In the genomic region with DNA sequence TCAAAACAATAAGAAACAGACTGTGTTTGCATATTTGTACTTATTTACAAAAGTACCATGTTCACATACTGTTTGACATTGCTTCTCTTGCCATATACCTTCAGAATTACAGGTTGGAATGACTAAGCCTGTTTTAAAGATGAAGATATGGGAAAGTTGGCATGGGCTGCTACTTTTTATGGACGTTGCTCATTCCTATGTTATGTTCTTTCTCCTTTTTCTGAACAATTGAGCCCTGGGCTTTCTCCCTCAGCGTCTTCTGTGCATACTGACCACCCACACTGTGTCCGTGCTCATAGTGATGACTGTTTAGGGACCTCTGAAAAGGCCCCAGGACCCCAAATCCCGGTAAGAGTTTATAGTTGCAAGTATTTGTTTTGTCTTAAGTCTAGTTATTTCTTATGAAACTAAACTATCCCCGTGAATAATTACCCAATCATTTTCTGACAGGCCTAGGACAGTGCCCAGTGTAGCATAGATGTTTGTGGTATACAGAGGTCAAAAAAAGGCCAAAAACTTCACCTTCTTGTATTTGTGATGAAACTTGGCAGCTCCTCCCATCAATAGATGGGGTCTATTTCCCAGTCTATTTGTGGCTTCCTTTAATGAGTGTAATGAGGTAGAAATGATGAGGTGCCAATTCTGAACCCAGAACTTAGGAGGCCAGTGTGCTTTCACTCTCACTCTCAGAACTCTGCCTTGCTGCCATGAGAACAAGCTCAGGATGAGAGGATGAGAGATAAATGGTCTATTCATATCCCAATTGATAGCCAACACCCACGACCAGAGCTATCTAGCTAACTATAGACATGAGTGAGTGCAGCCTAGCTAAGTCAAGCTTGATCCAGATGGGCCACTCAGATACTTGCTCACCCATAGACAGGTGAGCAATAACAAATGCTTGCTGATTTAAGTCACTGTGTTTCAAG, we compare ENCODE assay signal across 20 cellular contexts. TPM values are rescaled to one million over a fixed set of nuclear protein-coding genes. Genes with fewer than 3 reads are reported as not detected.
DNase-seq lines count a peak whose midpoint lies in the region; ATAC-seq and TF ChIP-seq lines count a peak whose summit lies in the region.
"Had no signal": no experiment of that assay in that cellular context is flagged by ENCODE, and none has a peak within 500 bp of the region (broad histone marks: within the 10 kb centered on the region; RNA-seq: fewer than 3 reads in every experiment).

No MANE protein-coding gene starts in this region.

- H4K20me1 ChIP-seq in PC-3 (ENCODE audit: low read length): no peaks in the 10 kb centered on the region

- peak overlapping the region; percentile 64 for H3K4me2 ChIP-seq in PC-3 (ENCODE audit: low read length)

- ATAC-seq in GM18511 (IDR thresholded peaks at IDR 0.05; ENCODE audit: unreplicated experiment) (peak; percentile 84), GM21390 (IDR thresholded peaks at IDR 0.05; ENCODE audit: unreplicated experiment) (peak; percentile 66), PC-3 (peak; percentile 96), HG03439 (IDR thresholded peaks at IDR 0.05; ENCODE audit: unreplicated experiment) (no peak)
- ATAC-seq: left colon had no signal

- TF ChIP-seq CTCF in PC-3 (conservative IDR thresholded peaks at IDR 0.05; ENCODE audit: low read depth, low read length): no peak

- H3K9me2 ChIP-seq in PC-3 (replicated peaks; ENCODE audit: low read length): no peaks in the 10 kb centered on the region

- intact Hi-C loops in PC-3 (cut with micrococcal nuclease): loop anchor here (5.0 kb wide), 1 partner anchor 38 kb away; no protein-coding TSS in a partner anchor

- BruUV-seq in PC-3 (replicated peaks; lab: Mats Ljungman, UMichigan): no TSS peak

- H3K27me3 ChIP-seq in PC-3 (ENCODE audit: low read length): no peaks in the 10 kb centered on the region
- H3K27me3 ChIP-seq: brain microvascular endothelial cell, upper lobe of left lung had no signal

- H2AFZ ChIP-seq in PC-3 (ENCODE audit: low read length): no peak overlapping the region

- no peak overlapping the region for H3K9ac ChIP-seq in PC-3 (ENCODE audit: low read length)

- H3K79me2 ChIP-seq in PC-3 (ENCODE audit: low read length): no peaks in the 10 kb centered on the region

- H3K4me3 ChIP-seq in PC-3 (ENCODE audit: low read length): peak overlapping the region; percentile 20; the same call in 1 of the 2 replicates
- H3K4me3 ChIP-seq: upper lobe of left lung had no signal

- H3F3A ChIP-seq in PC-3 (ENCODE audit: low read length, unreplicated experiment): no peaks in the 10 kb centered on the region

- DNase-seq in PC-3 (peak; percentile 91), islet precursor cell (peak; percentile 8), cerebellum (ENCODE audit: low spot score) (no peak), DMS79 treated with DMSO at 0.1 percent for 48 hours (lab: John Stamatoyannopoulos, UW) (no peak)
- DNase-seq: activated CD4-positive, alpha-beta T cell treated with anti-CD3 and anti-CD28 coated beads, Interleukin-2, amount 50 U/mL, for 4 hours; brain microvascular endothelial cell; CD8-positive, alpha-beta memory T cell; EL; left colon; midbrain; NCI-H1930; NCI-H510A; stimulated activated naive CD4-positive, alpha-beta T cell; upper lobe of left lung had no signal

- peak overlapping the region; percentile 54 for H3K27ac ChIP-seq in PC-3 (ENCODE audit: low read length)
- H3K27ac ChIP-seq: brain microvascular endothelial cell, HL-60, upper lobe of left lung, VCaP had no signal

- no peaks in the 10 kb centered on the region for H3K9me3 ChIP-seq in PC-3 (ENCODE audit: low read length)
- H3K9me3 ChIP-seq: upper lobe of left lung had no signal

- CTCF ChIA-PET in PC-3 (lab: Charles Lee): no interaction called here

- POLR2A ChIA-PET in PC-3 (lab: Charles Lee; ENCODE audit: unreplicated experiment): no interaction called here

- H3K36me3 ChIP-seq in PC-3 (ENCODE audit: low read depth, low read length): no peaks in the 10 kb centered on the region
- H3K36me3 ChIP-seq: brain microvascular endothelial cell, upper lobe of left lung had no signal

- peaks cover 18% of the 10 kb centered on the region for H3K4me1 ChIP-seq in PC-3 (ENCODE audit: insufficient read depth, low read length)
- H3K4me1 ChIP-seq: upper lobe of left lung had no signal

RNA-seq across cellular contexts. Expression of a gene that starts 40.9 kb away (rescaled TPM):
- total RNA-seq in PC-3 (2014; rRNA removed) (10.1 and 20.9 TPM in 2 replicates), cerebellum (84.5 TPM)

RNA-seq across cellular contexts. Expression of a gene that starts 44.7 kb away (rescaled TPM):
- total RNA-seq in PC-3 (2014; rRNA removed): not detected in 2 replicates
- not detected for total RNA-seq in cerebellum
- total RNA-seq: CD8-positive, alpha-beta memory T cell; dermis microvascular lymphatic vessel endothelial cell; left colon had no signal

Comparison
In these comparisons a context has a peak if more than half of its experiments do, and no peak if none do; other contexts are left out.
1. DNase-seq: peak in PC-3 (single experiment) and islet precursor cell (single experiment); none in cerebellum (single experiment) and DMS79 treated with DMSO at 0.1 percent for 48 hours (single experiment).